Comparison of ENCODE assay signal across 23 cellular contexts in genomic region chr4:27187786-27188185, GRCh38.
A peak's percentile ranks its signal among the peaks of the same experiment; 100 is the strongest.
DNase-seq lines count a peak whose midpoint lies in the region; ATAC-seq and TF ChIP-seq lines count a peak whose summit lies in the region.
"Had no signal": no experiment of that assay in that cellular context is flagged by ENCODE, and none has a peak within 500 bp of the region (broad histone marks: within the 10 kb centered on the region; RNA-seq: fewer than 3 reads in every experiment).

No MANE protein-coding gene starts in this region.

- H3K9me3 ChIP-seq in hepatocyte (ENCODE audit: low read depth) (no peaks in the 10 kb centered on the region), ovary (no peaks in the 10 kb centered on the region)
- H3K9me3 ChIP-seq: A549; BE2C; BLaER1 treated with 17β-estradiol and CSF1 and Interleukin-3, amounts not matched to agents 10 nM and 100 nM; Caco-2 had no signal

- DNase-seq in ELF-1 (ENCODE audit: low read depth, low spot score) (peak; percentile 5), NCI-H69 (lab: John Stamatoyannopoulos, UW) (peak; percentile 1), hepatocyte (ENCODE audit: low spot score) (peak; percentile 9), myocyte (ENCODE audit: low read depth) (peak; percentile 3), ovary (no peak)
- DNase-seq in activated naive CD4-positive, alpha-beta T cell (lab: John Stamatoyannopoulos, UW): no peak
- DNase-seq in activated naive CD4-positive, alpha-beta T cell treated with Interleukin-2 at 50 U/mL for 16 hours: no peak
- DNase-seq: 8988T; ACHN; AML-193; BE2C; Caco-2; CD4-positive, alpha-beta memory T cell; DMS153; DND-41; GDM1; H9 had no signal

- no peaks in the 10 kb centered on the region for H4K20me1 ChIP-seq in hepatocyte (ENCODE audit: insufficient read depth, poor library complexity, severe bottlenecking)
- H4K20me1 ChIP-seq: BLaER1 treated with 17β-estradiol and CSF1 and Interleukin-3, amounts not matched to agents 10 nM and 100 nM had no signal

- 64% methylated on average over 2 of the region's 2 CpGs for WGBS in hepatocyte (ENCODE audit: low lambda C conversion rate, missing lambda C conversion rate)
- WGBS in ovary, 3 donors: 69 to 79% (median 70%) methylated on average over 2 of the region's 2 CpGs

- no peaks in the 10 kb centered on the region for H3K9me2 ChIP-seq in hepatocyte (replicated peaks; ENCODE audit: insufficient read depth)

- H3K79me2 ChIP-seq in hepatocyte: no peaks in the 10 kb centered on the region

- H2AFZ ChIP-seq in hepatocyte: no peak overlapping the region
- H2AFZ ChIP-seq: GM23338 had no signal

- H3K4me3 ChIP-seq in hepatocyte (no peak overlapping the region), ovary (no peak overlapping the region)
- H3K4me3 ChIP-seq: A549; BLaER1 treated with 17β-estradiol and CSF1 and Interleukin-3, amounts not matched to agents 10 nM and 100 nM; GM12878; GM23338 had no signal

- no peak for TF ChIP-seq EP300 in ovary (IDR thresholded peaks at IDR 0.05)

- H3K27me3 ChIP-seq in hepatocyte: no peaks in the 10 kb centered on the region
- H3K27me3 ChIP-seq in ovary: no peaks in the 10 kb centered on the region
- H3K27me3 ChIP-seq: BE2C; BLaER1 treated with 17β-estradiol and CSF1 and Interleukin-3, amounts not matched to agents 10 nM and 100 nM had no signal

- no peak overlapping the region for H3K4me2 ChIP-seq in hepatocyte
- H3K4me2 ChIP-seq: A549; BLaER1 treated with 17β-estradiol and CSF1 and Interleukin-3, amounts not matched to agents 10 nM and 100 nM; GM23338 had no signal

- no peaks in the 10 kb centered on the region for H3K4me1 ChIP-seq in hepatocyte (ENCODE audit: insufficient read depth)
- no peaks in the 10 kb centered on the region for H3K4me1 ChIP-seq in ovary (ENCODE audit: insufficient read depth)
- H3K4me1 ChIP-seq: A549; BE2C; BLaER1 treated with 17β-estradiol and CSF1 and Interleukin-3, amounts not matched to agents 10 nM and 100 nM; Caco-2 had no signal

- H3K27ac ChIP-seq in hepatocyte (no peak overlapping the region), ovary (no peak overlapping the region)
- H3K27ac ChIP-seq: A549; BLaER1 treated with 17β-estradiol and CSF1 and Interleukin-3, amounts not matched to agents 10 nM and 100 nM had no signal

- TF ChIP-seq CTCF in hepatocyte (IDR thresholded peaks at IDR 0.05; ENCODE audit: poor library complexity) (no peak), ovary (IDR thresholded peaks at IDR 0.05) (no peak)

- no peak for TF ChIP-seq POLR2A in ovary (IDR thresholded peaks at IDR 0.05)

- H3K36me3 ChIP-seq in hepatocyte (replicated peaks; ENCODE audit: insufficient read depth, low read depth): no peaks in the 10 kb centered on the region
- no peaks in the 10 kb centered on the region for H3K36me3 ChIP-seq in ovary
- H3K36me3 ChIP-seq: BE2C; BLaER1 treated with 17β-estradiol and CSF1 and Interleukin-3, amounts not matched to agents 10 nM and 100 nM had no signal

- intact Hi-C loops in ovary (cut with DNase I): no loop called here

- ATAC-seq in HG02623 (IDR thresholded peaks at IDR 0.05; ENCODE audit: unreplicated experiment): no peak
- ATAC-seq: A549, GM12878, GM23338, HCT116 had no signal

Comparison
In these comparisons a context has a peak if more than half of its experiments do, and no peak if none do; other contexts are left out.
1. DNase-seq: peak in ELF-1 (single experiment), NCI-H69 (single experiment), hepatocyte (single experiment) and myocyte (single experiment); none in activated naive CD4-positive, alpha-beta T cell (0 of 4), ovary (0 of 5) and activated naive CD4-positive, alpha-beta T cell treated with Interleukin-2 at 50 U/mL for 16 hours (single experiment).